In genomic region chr1:10211805-10212405, GRCh38 we compare ENCODE assay signal across 8 cellular contexts. TPM values are rescaled to one million over a fixed set of nuclear protein-coding genes. Genes with fewer than 3 reads are reported as not detected.
DNase-seq lines count a peak whose midpoint lies in the region; ATAC-seq and TF ChIP-seq lines count a peak whose summit lies in the region.

No MANE protein-coding gene starts in this region.

- no peaks in the 10 kb centered on the region for H3K36me3 Mint-ChIP-seq in activated naive CD8-positive, alpha-beta T cell

- peaks cover 32% of the 10 kb centered on the region for H3K4me1 Mint-ChIP-seq in activated naive CD8-positive, alpha-beta T cell (ENCODE audit: low read depth)

- DNase-seq in BJ (ENCODE audit: low read depth) (no peak), spleen (peak; percentile 47), HK-2 (ENCODE audit: unreplicated experiment) (no peak), NCI-H524 treated with DMSO at 0.1 percent for 48 hours (lab: John Stamatoyannopoulos, UW) (no peak)

- H3K27ac Mint-ChIP-seq in activated naive CD8-positive, alpha-beta T cell, result peak overlapping the region; percentile 18

- no peak for TF ChIP-seq POLR2A in spleen (IDR thresholded peaks at IDR 0.05)

- no peaks in the 10 kb centered on the region for H3K9me3 ChIP-seq in HUES6 (ENCODE audit: control insufficient read depth, insufficient read depth, low read depth, low read length)
- H3K9me3 ChIP-seq in iPS-18c (ENCODE audit: control insufficient read depth, insufficient read depth, low read length), result no peaks in the 10 kb centered on the region
- H3K9me3 ChIP-seq in spleen, result no peaks in the 10 kb centered on the region

- TF ChIP-seq CTCF in BJ (IDR thresholded peaks at IDR 0.05; ENCODE audit: insufficient read depth, low read depth, low read length) (no peak), spleen (IDR thresholded peaks at IDR 0.05 in 8 of 11, conservative IDR thresholded peaks at IDR 0.05 in 3 of 11) (no peak)

- H3K27me3 Mint-ChIP-seq in activated naive CD8-positive, alpha-beta T cell, result no peaks in the 10 kb centered on the region

- intact Hi-C loops in spleen (cut with DNase I; ENCODE audit: low total_unique reads), result no loop called here

- H3K4me3 Mint-ChIP-seq in activated naive CD8-positive, alpha-beta T cell, result peak overlapping the region; percentile 71

- CTCF ChIA-PET in BJ (lab: Yijun Ruan, JAX), result interaction anchor here (0.8 to 1.4 kb wide), 3 partner anchors 13 to 103 kb away, joined by 3 to 7 read pairs (median 3); no protein-coding TSS in a partner anchor

- POLR2A ChIA-PET in BJ (lab: Charles Lee), result interaction anchor here (0.6 kb wide), 1 partner anchor 303 kb away, joined by 3 read pairs; no protein-coding TSS in a partner anchor

- H3K36me3 ChIP-seq in BJ (ENCODE audit: control insufficient read depth, insufficient read depth, low read length) (no peaks in the 10 kb centered on the region), HUES6 (ENCODE audit: control insufficient read depth, insufficient read depth, low read length) (no peaks in the 10 kb centered on the region), spleen (no peaks in the 10 kb centered on the region)

- H3K27ac ChIP-seq in HUES6 (ENCODE audit: low read depth, low read length) (peak overlapping the region; percentile 95), spleen (peak overlapping the region; percentile 87 to 98 (median 95))

- ATAC-seq in GM21390 (IDR thresholded peaks at IDR 0.05; ENCODE audit: unreplicated experiment), result no peak

- H3K27me3 ChIP-seq in BJ (ENCODE audit: control insufficient read depth, insufficient read depth, low read length) (no peaks in the 10 kb centered on the region), HUES6 (ENCODE audit: control insufficient read depth, insufficient read depth, low read length) (no peaks in the 10 kb centered on the region), spleen (replicated peaks in 1 of 7) (no peaks in the 10 kb centered on the region)

- H3K4me1 ChIP-seq in HUES6 (ENCODE audit: control insufficient read depth, insufficient read depth, low read length), result peaks cover 16% of the 10 kb centered on the region
- peaks cover 6 to 70% (median 49%) of the 10 kb centered on the region in 6 donors for H3K4me1 ChIP-seq in spleen

- H3K9me3 Mint-ChIP-seq in activated naive CD8-positive, alpha-beta T cell (ENCODE audit: low read depth), result no peaks in the 10 kb centered on the region

- peak overlapping the region; percentile 99 for H3K9ac ChIP-seq in HUES6 (ENCODE audit: low read length)

- 51 to 75% (median 68%) methylated on average over 11 of the region's 11 CpGs for WGBS in spleen, 5 donors

- H3K4me3 ChIP-seq in BJ (ENCODE audit: low read depth, low read length), result peak overlapping the region; percentile 76
- peak overlapping the region; percentile 99 for H3K4me3 ChIP-seq in HUES6 (ENCODE audit: low read depth, low read length)
- peak overlapping the region; percentile 98 for H3K4me3 ChIP-seq in iPS-18c (ENCODE audit: insufficient read depth, low read depth, low read length)
- H3K4me3 ChIP-seq in spleen, result peak overlapping the region in 7 of 8 donors; percentile 53 to 81 (median 74)

RNA-seq across cellular contexts. Expression of gene KIF1B, which starts 1.5 kb away (rescaled TPM):
- polyA plus RNA-seq in BJ (2011; rRNA removed) (11.8 and 15.7 TPM in 2 replicates), spleen (1 to 10 TPM; 1.6 to 4.8 (median 2.4) TPM)
- 18.5 and 19.1 TPM in 2 replicates for polyA minus RNA-seq in BJ (2011; rRNA and poly(A)+ RNA removed)
- total RNA-seq in spleen, result 10 to 100 TPM; 29.9 to 53.5 (median 37.4) TPM
